23 cellular contexts compared by ENCODE assay signal in genomic region chr10:5860039-5860438, GRCh38. TPM values are rescaled to one million over a fixed set of nuclear protein-coding genes. Genes with fewer than 3 reads are reported as not detected.
DNase-seq lines count a peak whose midpoint lies in the region; ATAC-seq lines count a peak whose summit lies in the region.
"Had no signal": no experiment of that assay in that cellular context is flagged by ENCODE, and none has a peak within 500 bp of the region (broad histone marks: within the 10 kb centered on the region; RNA-seq: fewer than 3 reads in every experiment).

No MANE protein-coding gene starts in this region.

- peaks cover 24% of the 10 kb centered on the region for H3K4me1 Mint-ChIP-seq in dendritic cell treated with granulocyte-macrophage colony-stimulating factor and Interleukin-4, amounts not matched to agents 40 ng/mL and 50 ng/mL, for 4 days (ENCODE audit: low read depth)
- H3K4me1 Mint-ChIP-seq: activated naive CD8-positive, alpha-beta T cell treated with anti-CD3 and anti-CD28 coated beads for 36 hours had no signal

- no peaks in the 10 kb centered on the region for H3K9me3 ChIP-seq in neuronal stem cell (replicated peaks in 1 of 2; ENCODE audit: control insufficient read depth in 2 of 2, insufficient read depth in 1 of 2, low read depth in 1 of 2, low read length in 2 of 2)
- H3K9me3 ChIP-seq: esophagus muscularis mucosa, pancreas had no signal

- peaks cover 1% of the 10 kb centered on the region for H3K27me3 Mint-ChIP-seq in dendritic cell treated with granulocyte-macrophage colony-stimulating factor and Interleukin-4, amounts not matched to agents 40 ng/mL and 50 ng/mL, for 4 days
- H3K27me3 Mint-ChIP-seq: activated naive CD8-positive, alpha-beta T cell treated with anti-CD3 and anti-CD28 coated beads for 36 hours; memory B cell; naive thymus-derived CD8-positive, alpha-beta T cell had no signal

- H2AK5ac ChIP-seq in neuronal stem cell (ENCODE audit: low read depth, low read length) = no peak overlapping the region

- DNase-seq in NOMO-1 treated with DMSO at 0.1 percent for 48 hours (lab: John Stamatoyannopoulos, UW; ENCODE audit: unreplicated experiment) (peak; percentile 74), neuronal stem cell (ENCODE audit: low spot score) (no peak)
- DNase-seq in activated naive CD4-positive, alpha-beta T cell (lab: John Stamatoyannopoulos, UW) = no peak
- no peak for DNase-seq in activated naive CD4-positive, alpha-beta T cell treated with anti-CD3 and anti-CD28 coated beads, Interleukin-2, amount 50 U/mL, for 16 hours
- DNase-seq: activated CD4-positive, alpha-beta T cell treated with anti-CD3 and anti-CD28 coated beads for 48 hours; activated naive CD8-positive, alpha-beta T cell treated with anti-CD3 and anti-CD28 coated beads for 36 hours; DMS79; effector memory CD4-positive, alpha-beta T cell; Kasumi-1; kidney glomerular epithelial cell; naive thymus-derived CD8-positive, alpha-beta T cell; NCI-H524; pancreas; PC-3; SHP77; stimulated activated CD4-positive, alpha-beta T cell treated with anti-CD3 and anti-CD28 coated beads, Interleukin-15, amount 100 ng/mL, for 24 hours; T-helper 1 cell had no signal

- H3K27me3 ChIP-seq in neuronal stem cell (ENCODE audit: control insufficient read depth in 3 of 3, insufficient read depth in 3 of 3, low read depth in 1 of 3, low read length in 3 of 3) = no peaks in the 10 kb centered on the region
- H3K27me3 ChIP-seq: esophagus muscularis mucosa, pancreas had no signal

- H4K91ac ChIP-seq in neuronal stem cell (ENCODE audit: low read depth, low read length, poor library complexity) = no peak overlapping the region

- no peak overlapping the region for H3K4me3 Mint-ChIP-seq in dendritic cell treated with granulocyte-macrophage colony-stimulating factor and Interleukin-4, amounts not matched to agents 40 ng/mL and 50 ng/mL, for 4 days
- H3K4me3 Mint-ChIP-seq: activated naive CD8-positive, alpha-beta T cell treated with anti-CD3 and anti-CD28 coated beads for 36 hours; activated T-helper 1 cell treated with anti-CD3 and anti-CD28 coated beads, Interleukin-12 subunit alpha, Interleukin-12 subunit beta, Interleukin-2, Interleukin-4 antibody, amounts not matched to agents 30 ng/mL and 10 ng/mL and 1 ng/mL, durations not matched to agents 14 hours and 24 hours and 36 hours; memory B cell; naive thymus-derived CD8-positive, alpha-beta T cell had no signal

- H3K9ac ChIP-seq in neuronal stem cell (ENCODE audit: low read depth, low read length, poor library complexity) = no peak overlapping the region

- no peak overlapping the region for H2BK120ac ChIP-seq in neuronal stem cell (ENCODE audit: low read depth, low read length)

- peak overlapping the region; percentile 27 for H3K27ac Mint-ChIP-seq in dendritic cell treated with granulocyte-macrophage colony-stimulating factor and Interleukin-4, amounts not matched to agents 40 ng/mL and 50 ng/mL, for 4 days
- H3K27ac Mint-ChIP-seq: activated naive CD8-positive, alpha-beta T cell treated with anti-CD3 and anti-CD28 coated beads for 36 hours; activated T-helper 1 cell treated with anti-CD3 and anti-CD28 coated beads, Interleukin-12 subunit alpha, Interleukin-12 subunit beta, Interleukin-2, Interleukin-4 antibody, amounts not matched to agents 30 ng/mL and 10 ng/mL and 1 ng/mL, durations not matched to agents 14 hours and 24 hours and 36 hours; memory B cell had no signal

- no peak overlapping the region for H4K8ac ChIP-seq in neuronal stem cell (ENCODE audit: low read depth, low read length)

- H3K4me1 ChIP-seq in neuronal stem cell (ENCODE audit: control insufficient read depth in 2 of 2, insufficient read depth in 1 of 2, low read depth in 1 of 2, low read length in 2 of 2) = peaks cover 0 to 4% of the 10 kb centered on the region in 2 donors
- H3K4me1 ChIP-seq: esophagus muscularis mucosa, pancreas had no signal

- H3K79me1 ChIP-seq in neuronal stem cell (ENCODE audit: low read depth, low read length) = no peaks in the 10 kb centered on the region

- no peak overlapping the region for H2AFZ ChIP-seq in neuronal stem cell (ENCODE audit: low read length)

- H2BK5ac ChIP-seq in neuronal stem cell (ENCODE audit: low read length) = no peak overlapping the region

- no peak overlapping the region for H3K4me3 ChIP-seq in neuronal stem cell (ENCODE audit: low read length in 2 of 2)
- H3K4me3 ChIP-seq: esophagus muscularis mucosa, pancreas had no signal

- no peak overlapping the region for H3K23ac ChIP-seq in neuronal stem cell (ENCODE audit: low read depth, low read length, poor library complexity)

- peaks cover 0 to 3% of the 10 kb centered on the region in 2 donors for H3K36me3 ChIP-seq in neuronal stem cell (replicated peaks in 1 of 2; ENCODE audit: control insufficient read depth in 2 of 2, insufficient read depth in 2 of 2, low read length in 2 of 2)
- H3K36me3 ChIP-seq: pancreas had no signal

- intact Hi-C loops in dendritic cell treated with granulocyte-macrophage colony-stimulating factor and Interleukin-4, amounts not matched to agents 40 ng/mL and 50 ng/mL, for 4 days (cut with micrococcal nuclease) = no loop called here

- H2BK12ac ChIP-seq in neuronal stem cell (ENCODE audit: low read length) = no peak overlapping the region

- no CpG with 5 or more reads among the region's 6 CpGs for WGBS in neuronal stem cell (ENCODE audit: extremely low coverage in 2 of 2, insufficient read length in 2 of 2, insufficient replicate concordance in 1 of 2), 2 donors

- no peak overlapping the region for H3K4ac ChIP-seq in neuronal stem cell (ENCODE audit: low read length)

- no peak overlapping the region for H3K27ac ChIP-seq in neuronal stem cell (replicated peaks; ENCODE audit: low read length)
- H3K27ac ChIP-seq: esophagus muscularis mucosa, pancreas had no signal

- no peak overlapping the region for H3K18ac ChIP-seq in neuronal stem cell (ENCODE audit: low read length)

- H2BK15ac ChIP-seq in neuronal stem cell (ENCODE audit: low read length) = no peak overlapping the region

- peak overlapping the region; percentile 75 for H3K14ac ChIP-seq in neuronal stem cell (ENCODE audit: low read length)

- H3K4me2 ChIP-seq in neuronal stem cell (ENCODE audit: insufficient read depth, low read length, poor library complexity, severe bottlenecking) = no peak overlapping the region

- H3K9me3 Mint-ChIP-seq in dendritic cell treated with granulocyte-macrophage colony-stimulating factor and Interleukin-4, amounts not matched to agents 40 ng/mL and 50 ng/mL, for 4 days = no peaks in the 10 kb centered on the region
- H3K9me3 Mint-ChIP-seq: activated naive CD8-positive, alpha-beta T cell treated with anti-CD3 and anti-CD28 coated beads for 36 hours; activated T-helper 1 cell treated with anti-CD3 and anti-CD28 coated beads, Interleukin-12 subunit alpha, Interleukin-12 subunit beta, Interleukin-2, Interleukin-4 antibody, amounts not matched to agents 30 ng/mL and 10 ng/mL and 1 ng/mL, durations not matched to agents 14 hours and 24 hours and 36 hours; memory B cell; naive thymus-derived CD8-positive, alpha-beta T cell had no signal

- ATAC-seq in GM21367 (IDR thresholded peaks at IDR 0.05; ENCODE audit: unreplicated experiment) = no peak
- ATAC-seq: naive thymus-derived CD8-positive, alpha-beta T cell; pancreas; PC-3; sciatic nerve had no signal

- H3K36me3 Mint-ChIP-seq in dendritic cell treated with granulocyte-macrophage colony-stimulating factor and Interleukin-4, amounts not matched to agents 40 ng/mL and 50 ng/mL, for 4 days (ENCODE audit: low read depth) = no peaks in the 10 kb centered on the region
- H3K36me3 Mint-ChIP-seq: memory B cell had no signal

RNA-seq across cellular contexts. Expression of gene ANKRD16, which starts 29.7 kb away (rescaled TPM):
- 5.0 TPM for polyA plus RNA-seq in neuronal stem cell (2013, experiment 1 of 2)
- polyA plus RNA-seq in neuronal stem cell (2013, experiment 2 of 2) = 4.8 TPM

RNA-seq across cellular contexts. Expression of gene FBH1, which starts 30.0 kb away (rescaled TPM):
- 23.7 TPM for polyA plus RNA-seq in neuronal stem cell (2013, experiment 1 of 2)
- polyA plus RNA-seq in neuronal stem cell (2013, experiment 2 of 2) = 24.3 TPM

RNA-seq across cellular contexts. Expression of gene GDI2, which starts 46.8 kb away (rescaled TPM):
- 201 TPM for polyA plus RNA-seq in neuronal stem cell (2013, experiment 1 of 2)
- 206 TPM for polyA plus RNA-seq in neuronal stem cell (2013, experiment 2 of 2)
